In genomic region chr15:82045179-82045891, GRCh38 we compare ENCODE assay signal across 8 cellular contexts. TPM values are rescaled to one million over a fixed set of nuclear protein-coding genes. Genes with fewer than 3 reads are reported as not detected.
DNase-seq lines count a peak whose midpoint lies in the region; ATAC-seq and TF ChIP-seq lines count a peak whose summit lies in the region.

No MANE protein-coding gene starts in this region.

- H3K4me1 ChIP-seq in Caco-2: peaks cover 3% of the 10 kb centered on the region; the same call in 1 of the 2 replicates

- H3K27me3 ChIP-seq in Caco-2 (replicated peaks; ENCODE audit: control insufficient read depth, insufficient read depth, low read length): no peaks in the 10 kb centered on the region

- H3K4me1 Mint-ChIP-seq in Caco-2 (ENCODE audit: low read depth, unreplicated experiment): no peaks in the 10 kb centered on the region
- H3K4me1 Mint-ChIP-seq in natural killer cell: peaks cover 7 to 33% of the 10 kb centered on the region in 2 donors

- intact Hi-C loops in Caco-2 (cut with micrococcal nuclease; ENCODE audit: unreplicated experiment) (no loop called here), natural killer cell (cut with micrococcal nuclease) (loop anchor here (5.0 kb wide), 1 partner anchor 563 kb away; no protein-coding TSS in a partner anchor)

- peak; percentile 0 for ATAC-seq in GM21367 (IDR thresholded peaks at IDR 0.05; ENCODE audit: unreplicated experiment)
- no peak for ATAC-seq in natural killer cell
- ATAC-seq in GM21423 (IDR thresholded peaks at IDR 0.05; ENCODE audit: unreplicated experiment): no peak

- BruUV-seq in Caco-2 (replicated peaks; lab: Mats Ljungman, UMichigan): no TSS peak

- TF ChIP-seq CTCF in Caco-2 (IDR thresholded peaks at IDR 0.05; ENCODE audit: insufficient read depth in 1 of 2, low read depth in 1 of 2, low read length in 1 of 2, severe bottlenecking in 1 of 2, unreplicated experiment in 1 of 2) (no peak), fibroblast of the aortic adventitia (IDR thresholded peaks at IDR 0.05; ENCODE audit: insufficient read depth, low read length) (no peak), natural killer cell (IDR thresholded peaks at IDR 0.05) (no peak)

- peaks cover 13% of the 10 kb centered on the region for H3K36me3 Mint-ChIP-seq in Caco-2 (ENCODE audit: insufficient read depth, unreplicated experiment)
- no peaks in the 10 kb centered on the region for H3K36me3 Mint-ChIP-seq in natural killer cell

- POLR2A ChIA-PET in Caco-2 (lab: Charles Lee): interaction anchor here (0.8 kb wide), 1 partner anchor 721 kb away, joined by 8 read pairs; no protein-coding TSS in a partner anchor

- CTCF ChIA-PET in Caco-2 (lab: Charles Lee): no interaction called here

- no peaks in the 10 kb centered on the region for H3K9me3 ChIP-seq in Caco-2

- H3K27me3 Mint-ChIP-seq in Caco-2 (ENCODE audit: insufficient read depth, unreplicated experiment) (peaks cover 11% of the 10 kb centered on the region), natural killer cell (ENCODE audit: low read depth in 2 of 2) (peaks cover 0 to 8% of the 10 kb centered on the region in 2 donors)

- H3K36me3 ChIP-seq in Caco-2 (ENCODE audit: control insufficient read depth, insufficient read depth, low read length): no peaks in the 10 kb centered on the region

- H3K4me3 ChIP-seq in Caco-2 (ENCODE audit: low read depth, low read length) (peak overlapping the region; percentile 75), fibroblast of the aortic adventitia (ENCODE audit: low read depth, low read length) (peak overlapping the region; percentile 82)

- H3K9me3 Mint-ChIP-seq in Caco-2 (ENCODE audit: unreplicated experiment) (no peaks in the 10 kb centered on the region), natural killer cell (no peaks in the 10 kb centered on the region)

- peak overlapping the region; percentile 78 for H3K4me3 Mint-ChIP-seq in Caco-2 (ENCODE audit: unreplicated experiment)
- peak overlapping the region; percentile 90 for H3K4me3 Mint-ChIP-seq in natural killer cell

- DNase-seq in Caco-2 (peak in 1 of 2 experiments; percentile 37), LoVo (ENCODE audit: low spot score) (peak; percentile 29), fibroblast of the aortic adventitia (ENCODE audit: low read depth) (peak; percentile 33), natural killer cell (peak; percentile 17), ureter (ENCODE audit: low spot score) (peak; percentile 45)
- DNase-seq in activated T-cell treated with anti-CD3 and anti-CD28 coated beads, Interleukin-2, amount 50 U/mL, for 1 hour: peak; percentile 36

- H3K27ac Mint-ChIP-seq in Caco-2 (ENCODE audit: unreplicated experiment): no peak overlapping the region
- H3K27ac Mint-ChIP-seq in natural killer cell: no peak overlapping the region

RNA-seq across cellular contexts. Expression of gene MEX3B, which starts 0.5 kb away (rescaled TPM):
- total RNA-seq in Caco-2 (2022): 0.28 and 0.34 TPM in 2 replicates
- total RNA-seq in fibroblast of the aortic adventitia (ENCODE audit: low replicate concordance): 2.1 and 3.5 TPM in 2 replicates
- total RNA-seq in natural killer cell: 1 to 10 TPM; 1.4 to 2.4 (median 1.7) TPM
- 0.55 TPM for total RNA-seq in ureter
